8 cellular contexts compared by ENCODE assay signal in the genomic region with DNA sequence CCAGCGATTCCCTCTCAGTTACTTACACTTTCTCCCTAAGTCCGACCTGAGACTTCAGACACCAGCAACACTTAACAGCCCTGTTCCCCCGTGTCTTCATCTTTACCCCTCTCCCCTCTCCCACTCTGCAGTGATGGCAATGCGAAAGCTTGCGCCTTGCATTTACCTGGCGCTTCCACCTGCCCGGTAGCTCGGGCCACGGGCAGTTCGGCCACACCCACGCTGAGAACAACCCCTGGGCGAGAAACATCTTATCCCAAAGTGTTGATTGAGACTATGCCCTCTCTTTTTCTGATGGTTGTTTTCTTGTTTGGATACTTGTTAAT. TPM values are rescaled to one million over a fixed set of nuclear protein-coding genes. Genes with fewer than 3 reads are reported as not detected.
DNase-seq lines count a peak whose midpoint lies in the region; ATAC-seq and TF ChIP-seq lines count a peak whose summit lies in the region.

No MANE protein-coding gene starts in this region.

- DNase-seq in BJ (ENCODE audit: low read depth) (no peak), PC-3 (peak; percentile 31), smooth muscle cell (lab: John Stamatoyannopoulos, UW; ENCODE audit: unreplicated experiment) (no peak), cerebellar nuclear complex (lab: John Stamatoyannopoulos, UW) (no peak), NCI-H774 (lab: John Stamatoyannopoulos, UW) (no peak)

- no TSS peak for BruUV-seq in PC-3 (replicated peaks; lab: Mats Ljungman, UMichigan)

- H3K27ac ChIP-seq in PC-3 (ENCODE audit: low read length) (peak overlapping the region; percentile 57; the same call in 1 of the 2 replicates), gastroesophageal sphincter (peak overlapping the region; percentile 63 to 91 (median 87)), smooth muscle cell (ENCODE audit: low read depth) (no peak overlapping the region)

- TF ChIP-seq CTCF in BJ (IDR thresholded peaks at IDR 0.05; ENCODE audit: insufficient read depth, low read depth, low read length), result no peak
- TF ChIP-seq CTCF in PC-3 (conservative IDR thresholded peaks at IDR 0.05; ENCODE audit: low read depth, low read length), result no peak
- TF ChIP-seq CTCF in gastroesophageal sphincter (IDR thresholded peaks at IDR 0.05), result no peak
- no peak for TF ChIP-seq CTCF in smooth muscle cell (IDR thresholded peaks at IDR 0.05; ENCODE audit: borderline replicate concordance, insufficient read depth, poor library complexity, severe bottlenecking)

- H3K27me3 ChIP-seq in BJ (ENCODE audit: control insufficient read depth, insufficient read depth, low read length) (no peaks in the 10 kb centered on the region), PC-3 (ENCODE audit: low read length) (no peaks in the 10 kb centered on the region), gastroesophageal sphincter (no peaks in the 10 kb centered on the region), smooth muscle cell (ENCODE audit: low read depth) (no peaks in the 10 kb centered on the region)

- peak overlapping the region; percentile 96 for H2AFZ ChIP-seq in PC-3 (ENCODE audit: low read length)
- H2AFZ ChIP-seq in smooth muscle cell (ENCODE audit: low read depth), result peak overlapping the region; percentile 95

- CTCF ChIA-PET in BJ (lab: Yijun Ruan, JAX) (interaction anchor here (0.7 kb wide), 1 partner anchor 12 kb away, joined by 4 read pairs; no protein-coding TSS in a partner anchor), PC-3 (lab: Charles Lee) (no interaction called here)

- H4K20me1 ChIP-seq in PC-3 (ENCODE audit: low read length) (no peaks in the 10 kb centered on the region), smooth muscle cell (ENCODE audit: low read depth) (no peaks in the 10 kb centered on the region)

- peak overlapping the region; percentile 96 for H3K4me2 ChIP-seq in PC-3 (ENCODE audit: low read length)
- H3K4me2 ChIP-seq in smooth muscle cell, result peak overlapping the region; percentile 86

- H3K79me2 ChIP-seq in PC-3 (ENCODE audit: low read length) (peaks cover 19% of the 10 kb centered on the region), smooth muscle cell (ENCODE audit: low read depth) (peaks cover 7% of the 10 kb centered on the region)

- no peak for TF ChIP-seq EP300 in gastroesophageal sphincter (IDR thresholded peaks at IDR 0.05)

- peaks cover 18% of the 10 kb centered on the region for H3K4me1 ChIP-seq in PC-3 (ENCODE audit: insufficient read depth, low read length)
- H3K4me1 ChIP-seq in gastroesophageal sphincter, result peaks cover 6 to 28% (median 7%) of the 10 kb centered on the region in 3 donors
- H3K4me1 ChIP-seq in smooth muscle cell (ENCODE audit: low read depth), result peaks cover 18% of the 10 kb centered on the region

- intact Hi-C loops in PC-3 (cut with micrococcal nuclease), result loop anchor here (1.0 to 10.0 kb wide), 2 partner anchors 49 to 342 kb away; no protein-coding TSS in a partner anchor

- H3F3A ChIP-seq in PC-3 (ENCODE audit: low read length, unreplicated experiment) (no peaks in the 10 kb centered on the region), smooth muscle cell (ENCODE audit: low read depth) (no peaks in the 10 kb centered on the region)

- WGBS in gastroesophageal sphincter (ENCODE audit: low coverage in 1 of 2), 2 donors, result 0 to 1% methylated on average over 11 to 12 of the region's 12 CpGs
- WGBS in smooth muscle cell (ENCODE audit: low lambda C conversion rate), result under 1% methylated on average over 12 of the region's 12 CpGs

- H3K4me3 ChIP-seq in BJ (ENCODE audit: low read depth, low read length) (peak overlapping the region; percentile 59), PC-3 (ENCODE audit: low read length) (peak overlapping the region; percentile 94), gastroesophageal sphincter (peak overlapping the region; percentile 84 to 95), smooth muscle cell (peak overlapping the region; percentile 90)

- no peak for TF ChIP-seq POLR2A in gastroesophageal sphincter (IDR thresholded peaks at IDR 0.05)

- H3K9me2 ChIP-seq in PC-3 (replicated peaks; ENCODE audit: low read length), result no peaks in the 10 kb centered on the region

- no peaks in the 10 kb centered on the region for H3K9me3 ChIP-seq in PC-3 (ENCODE audit: low read length)
- H3K9me3 ChIP-seq in gastroesophageal sphincter, result no peaks in the 10 kb centered on the region
- no peaks in the 10 kb centered on the region for H3K9me3 ChIP-seq in smooth muscle cell (replicated peaks; ENCODE audit: low read depth)

- H3K36me3 ChIP-seq in BJ (ENCODE audit: control insufficient read depth, insufficient read depth, low read length) (no peaks in the 10 kb centered on the region), PC-3 (ENCODE audit: low read depth, low read length) (peaks cover 4% of the 10 kb centered on the region; the same call in 1 of the 2 replicates), gastroesophageal sphincter (peaks cover 0 to 18% of the 10 kb centered on the region in 2 donors), smooth muscle cell (ENCODE audit: low read depth) (peaks cover 8% of the 10 kb centered on the region)

- ATAC-seq in GM21528 (IDR thresholded peaks at IDR 0.05; ENCODE audit: low FRiP score, unreplicated experiment) (peak; percentile 5), PC-3 (peak; percentile 24), gastroesophageal sphincter (no peak), HG02798 (IDR thresholded peaks at IDR 0.05; ENCODE audit: poor library complexity, unreplicated experiment) (no peak)

- POLR2A ChIA-PET in BJ (lab: Charles Lee), result no interaction called here
- POLR2A ChIA-PET in PC-3 (lab: Charles Lee; ENCODE audit: unreplicated experiment), result no interaction called here

- H3K9ac ChIP-seq in PC-3 (ENCODE audit: low read length) (peak overlapping the region; percentile 93), smooth muscle cell (ENCODE audit: low read depth) (peak overlapping the region; percentile 65)

RNA-seq across cellular contexts. Expression of gene DNAJC10, which starts 0.6 kb away (rescaled TPM):
- polyA plus RNA-seq in BJ (2011; rRNA removed) (22.6 and 54.5 TPM in 2 replicates), smooth muscle cell (61.2 and 77.4 TPM in 2 replicates)
- 23.3 and 26.1 TPM in 2 replicates for polyA minus RNA-seq in BJ (2011; rRNA and poly(A)+ RNA removed)
- total RNA-seq in PC-3 (2014; rRNA removed) (49.0 and 62.9 TPM in 2 replicates), gastroesophageal sphincter (10 to 100 TPM; 46.1 to 77.2 (median 54.0) TPM), smooth muscle cell (93.0 and 135 TPM in 2 replicates)

Comparison
In these comparisons a context has a peak if more than half of its experiments do, and no peak if none do; other contexts are left out.
1. ATAC-seq: peak in GM21528 (single experiment) and PC-3 (single experiment); none in gastroesophageal sphincter (single experiment) and HG02798 (single experiment).
2. Peak in every context shown above with its lines, with median percentiles within 50 percentile points of each other: H3K4me3 ChIP-seq.